19 cellular contexts compared by ENCODE assay signal in the genomic region with DNA sequence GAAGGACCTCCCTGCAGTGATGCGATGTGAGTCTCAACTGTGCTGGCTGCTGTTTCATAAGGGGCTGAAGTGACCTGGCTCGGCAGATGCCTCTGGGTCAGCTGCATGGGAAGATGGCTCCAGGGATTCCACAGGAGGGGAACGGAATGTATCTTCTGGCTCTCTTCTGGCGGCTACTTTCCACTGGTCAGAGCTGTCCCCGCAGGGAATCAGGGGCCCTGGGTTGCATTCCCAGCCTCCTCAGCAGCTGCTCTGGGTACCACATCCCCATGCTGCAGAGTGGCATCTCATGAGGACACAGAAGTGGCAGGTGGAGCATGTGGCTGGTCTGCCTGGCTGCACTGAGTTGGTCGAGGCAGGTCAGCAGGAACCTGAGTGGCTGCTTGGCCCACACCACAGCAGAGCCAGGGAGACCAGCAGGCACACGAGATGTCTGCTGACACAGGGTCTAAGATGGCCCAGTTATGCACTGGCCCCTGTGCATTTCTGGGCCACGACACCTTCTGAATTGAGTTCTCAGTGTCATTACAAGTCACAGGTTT.
"Had no signal": no experiment of that assay in that cellular context is flagged by ENCODE, and none has a peak within 500 bp of the region (broad histone marks: within the 10 kb centered on the region; RNA-seq: fewer than 3 reads in every experiment).

No MANE protein-coding gene starts in this region.

- H3K27ac ChIP-seq: heart left ventricle, neutrophil, ovary, testis, tibial nerve, upper lobe of right lung, vagina had no signal

- DNase-seq: erythroblast; foreskin melanocyte; heart left ventricle; hippocampal formation; kidney glomerular epithelial cell; mesendoderm; naive thymus-derived CD4-positive, alpha-beta T cell; nephron progenitor cell; ovary; stimulated activated CD4-positive, alpha-beta T cell treated with anti-CD3 and anti-CD28 coated beads, Interleukin-15, amount 100 ng/mL, for 24 hours; stimulated activated CD4-positive, alpha-beta T cell treated with anti-CD3 and anti-CD28 coated beads, Interleukin-1b, Interleukin-23, amount 100 ng/mL, for 48 hours; stimulated activated CD4-positive, alpha-beta T cell treated with anti-CD3 and anti-CD28 coated beads, Interleukin-4, amount 100 ng/mL, for 4 hours; stimulated activated naive B cell treated with anti-CD40 and anti-IgM and Interleukin-4, amounts not matched to agents 10 μg/mL and 1 μg/mL and 100 μg/mL, for 72 hours; stimulated activated naive CD8-positive, alpha-beta T cell treated with anti-CD3 and anti-CD28 coated beads, Interleukin-15, amount 100 ng/mL, for 72 hours; testis; upper lobe of right lung had no signal

- H3K4me1 ChIP-seq: upper lobe of right lung, vagina had no signal

- H3K4me3 ChIP-seq: heart left ventricle, ovary, testis, tibial nerve, upper lobe of right lung, vagina had no signal

- H3K27me3 ChIP-seq: ovary, testis, upper lobe of right lung, vagina had no signal

- H3K9me3 ChIP-seq: neutrophil, testis, upper lobe of right lung, vagina had no signal

- H3K36me3 ChIP-seq: heart left ventricle, neutrophil, ovary, tibial nerve, upper lobe of right lung, vagina had no signal
